Comparison of ENCODE assay signal across 30 cellular contexts in genomic region chr20:54343073-54343472, GRCh38.
"Had no signal": no experiment of that assay in that cellular context is flagged by ENCODE, and none has a peak within 500 bp of the region (broad histone marks: within the 10 kb centered on the region; RNA-seq: fewer than 3 reads in every experiment).

No MANE protein-coding gene starts in this region.

- H3K9me3 Mint-ChIP-seq: natural killer cell; stimulated activated naive CD8-positive, alpha-beta T cell treated with anti-CD3 and anti-CD28 coated beads, Interleukin-15, amount 100 ng/mL, for 72 hours; type B pancreatic cell had no signal

- H3K4me1 Mint-ChIP-seq: natural killer cell; stimulated activated memory B cell treated with anti-CD40 and anti-IgM and Interleukin-4, amounts not matched to agents 10 μg/mL and 1 μg/mL and 100 μg/mL, for 72 hours had no signal

- H3K4me1 ChIP-seq: prostate gland, spleen, testis, upper lobe of right lung, uterus had no signal

- H3K4me3 Mint-ChIP-seq: naive thymus-derived CD4-positive, alpha-beta T cell; natural killer cell; nephron; neural crest cell; stimulated activated memory B cell treated with anti-CD40 and anti-IgM and Interleukin-4, amounts not matched to agents 10 μg/mL and 1 μg/mL and 100 μg/mL, for 72 hours; stimulated activated naive CD8-positive, alpha-beta T cell treated with anti-CD3 and anti-CD28 coated beads, Interleukin-15, amount 100 ng/mL, for 72 hours; type B pancreatic cell had no signal

- ATAC-seq: naive thymus-derived CD4-positive, alpha-beta T cell; natural killer cell; pancreas; right cardiac atrium; sciatic nerve; stimulated activated memory B cell treated with anti-CD40 and anti-IgM and Interleukin-4, amounts not matched to agents 10 μg/mL and 1 μg/mL and 100 μg/mL, for 72 hours; stimulated activated naive CD8-positive, alpha-beta T cell treated with anti-CD3 and anti-CD28 coated beads, Interleukin-15, amount 100 ng/mL, for 72 hours; stimulated activated naive CD8-positive, alpha-beta T cell treated with anti-CD3 and anti-CD28 coated beads, Interleukin-15, Interleukin-2, amounts not matched to agents 100 U/mL and 50 U/mL, for 24 hours; upper lobe of right lung had no signal

- DNase-seq: naive thymus-derived CD4-positive, alpha-beta T cell; natural killer cell; nucleus accumbens; pancreas; right cardiac atrium; spleen; stimulated activated CD4-positive, alpha-beta T cell treated with anti-CD3 and anti-CD28 coated beads, Interleukin-12 subunit alpha, Interleukin-12 subunit beta, amount 100 ng/mL, for 4 hours; stimulated activated CD4-positive, alpha-beta T cell treated with anti-CD3 and anti-CD28 coated beads, Interleukin-1b, Interleukin-23, amount 100 ng/mL, for 48 hours; stimulated activated CD4-positive, alpha-beta T cell treated with anti-CD3 and anti-CD28 coated beads, Interleukin-4, amount 100 ng/mL, for 1 hour; stimulated activated CD4-positive, alpha-beta T cell treated with anti-CD3 and anti-CD28 coated beads, Interleukin-4, amount 100 ng/mL, for 4 hours; stimulated activated CD8-positive, alpha-beta memory T cell treated with anti-CD3 and anti-CD28 coated beads, Interleukin-4, amount 100 ng/mL, for 48 hours; stimulated activated naive CD4-positive, alpha-beta T cell; stimulated activated naive CD8-positive, alpha-beta T cell treated with anti-CD3 and anti-CD28 coated beads, Interleukin-15, amount 100 ng/mL, for 72 hours; stimulated activated naive CD8-positive, alpha-beta T cell treated with anti-CD3 and anti-CD28 coated beads, Interleukin-15, Interleukin-2, amounts not matched to agents 100 U/mL and 50 U/mL, for 24 hours; substantia nigra; testis; tibial artery; transverse colon; upper lobe of right lung; uterus had no signal

- H3K27ac Mint-ChIP-seq: naive thymus-derived CD4-positive, alpha-beta T cell; natural killer cell; stimulated activated memory B cell treated with anti-CD40 and anti-IgM and Interleukin-4, amounts not matched to agents 10 μg/mL and 1 μg/mL and 100 μg/mL, for 72 hours; type B pancreatic cell had no signal

- H3K4me2 ChIP-seq: smooth muscle cell had no signal

- H3K9me3 ChIP-seq: neutrophil, pancreas, prostate gland, suprapubic skin, testis, transverse colon, upper lobe of right lung, uterus had no signal

- H3K36me3 Mint-ChIP-seq: natural killer cell; stimulated activated memory B cell treated with anti-CD40 and anti-IgM and Interleukin-4, amounts not matched to agents 10 μg/mL and 1 μg/mL and 100 μg/mL, for 72 hours; type B pancreatic cell had no signal

- H3K27me3 ChIP-seq: neutrophil, pancreas, spleen, suprapubic skin, testis, tibial artery, transverse colon, upper lobe of right lung, uterus had no signal

- H3K4me3 ChIP-seq: pancreas, prostate gland, skin epidermis, smooth muscle cell, spleen, suprapubic skin, testis, tibial artery, transverse colon, upper lobe of right lung, uterus had no signal

- H3K36me3 ChIP-seq: neutrophil, pancreas, prostate gland, spleen, suprapubic skin, tibial artery, transverse colon, upper lobe of right lung, uterus had no signal

- H3K27ac ChIP-seq: neutrophil, pancreas, prostate gland, skin epidermis, spleen, suprapubic skin, testis, tibial artery, transverse colon, upper lobe of right lung, uterus had no signal
